Comparison of ENCODE assay signal across 33 cellular contexts in genomic region chr12:24463392-24463791, GRCh38.
"Had no signal": no experiment of that assay in that cellular context is flagged by ENCODE, and none has a peak within 500 bp of the region (broad histone marks: within the 10 kb centered on the region; RNA-seq: fewer than 3 reads in every experiment).

No MANE protein-coding gene starts in this region.

- H3K4me1 ChIP-seq: adrenal gland, body of pancreas, breast epithelium had no signal

- H3K27ac ChIP-seq: adrenal gland, body of pancreas, brain microvascular endothelial cell, breast epithelium, VCaP had no signal

- H3K9me3 Mint-ChIP-seq: activated B cell treated with CpG ODN at 0.5 μM for 24 hours; activated CD4-positive, alpha-beta memory T cell treated with anti-CD3 and anti-CD28 coated beads for 36 hours; activated CD4-positive, alpha-beta T cell treated with anti-CD3 and anti-CD28 coated beads, Interleukin-2, amount 10 ng/mL, durations not matched to agents 24 days and 14 days; activated CD8-positive, alpha-beta T cell treated with anti-CD3 and anti-CD28 coated beads for 36 hours; activated naive CD4-positive, alpha-beta T cell treated with anti-CD3 and anti-CD28 coated beads for 36 hours; activated naive CD8-positive, alpha-beta T cell treated with anti-CD3 and anti-CD28 coated beads for 36 hours; activated T-cell treated with anti-CD3 and anti-CD28 coated beads, Interleukin-2, amount 50 U/mL, for 4 hours; activated T-cell treated with anti-CD3 and anti-CD28 coated beads, Interleukin-2, amount 50 U/mL, for 72 hours; activated T-helper 1 cell treated with anti-CD3 and anti-CD28 coated beads, Interleukin-12 subunit alpha, Interleukin-12 subunit beta, Interleukin-2, Interleukin-4 antibody, amounts not matched to agents 30 ng/mL and 10 ng/mL and 1 ng/mL, durations not matched to agents 14 hours and 24 hours and 36 hours; activated T-helper 17 cell treated with anti-CD3 and anti-CD28 coated beads, Interleukin-2, amount 50 U/mL, for 72 hours; T-helper 2 cell treated with Interferon-gamma antibody and Interleukin-4, amounts not matched to agents 5 μg/mL and 100 μg/mL, for 36 hours had no signal

- H3K4me3 ChIP-seq: adrenal gland, body of pancreas, breast epithelium had no signal

- H3K27me3 ChIP-seq: adrenal gland, body of pancreas, brain microvascular endothelial cell, breast epithelium had no signal

- ATAC-seq: activated CD8-positive, alpha-beta T cell treated with anti-CD3 and anti-CD28 coated beads for 36 hours; activated naive CD4-positive, alpha-beta T cell treated with anti-CD3 and anti-CD28 coated beads, Interleukin-2, amount 50 U/mL, for 72 hours; activated T-cell treated with anti-CD3 and anti-CD28 coated beads, Interleukin-2, amount 50 U/mL, for 4 hours; activated T-cell treated with anti-CD3 and anti-CD28 coated beads, Interleukin-2, amount 50 U/mL, for 72 hours; activated T-helper 17 cell treated with anti-CD3 and anti-CD28 coated beads, Interleukin-2, amount 50 U/mL, for 72 hours; body of pancreas had no signal

- H3K4me1 Mint-ChIP-seq: activated CD4-positive, alpha-beta T cell treated with anti-CD3 and anti-CD28 coated beads, Interleukin-2, amount 10 ng/mL, durations not matched to agents 24 days and 14 days; activated naive CD8-positive, alpha-beta T cell treated with anti-CD3 and anti-CD28 coated beads for 36 hours; activated T-helper 17 cell treated with anti-CD3 and anti-CD28 coated beads, Interleukin-2, amount 50 U/mL, for 72 hours had no signal

- H3K4me3 Mint-ChIP-seq: activated B cell treated with CpG ODN at 0.5 μM for 24 hours; activated CD4-positive, alpha-beta memory T cell treated with anti-CD3 and anti-CD28 coated beads for 36 hours; activated CD4-positive, alpha-beta T cell treated with anti-CD3 and anti-CD28 coated beads, Interleukin-2, amount 10 ng/mL, durations not matched to agents 24 days and 14 days; activated CD8-positive, alpha-beta T cell treated with anti-CD3 and anti-CD28 coated beads for 36 hours; activated naive CD4-positive, alpha-beta T cell treated with anti-CD3 and anti-CD28 coated beads for 36 hours; activated naive CD8-positive, alpha-beta T cell treated with anti-CD3 and anti-CD28 coated beads for 36 hours; activated T-cell treated with anti-CD3 and anti-CD28 coated beads, Interleukin-2, amount 50 U/mL, for 4 hours; activated T-cell treated with anti-CD3 and anti-CD28 coated beads, Interleukin-2, amount 50 U/mL, for 72 hours; activated T-helper 1 cell treated with anti-CD3 and anti-CD28 coated beads, Interleukin-12 subunit alpha, Interleukin-12 subunit beta, Interleukin-2, Interleukin-4 antibody, amounts not matched to agents 30 ng/mL and 10 ng/mL and 1 ng/mL, durations not matched to agents 14 hours and 24 hours and 36 hours; activated T-helper 17 cell treated with anti-CD3 and anti-CD28 coated beads, Interleukin-2, amount 50 U/mL, for 72 hours; T-helper 2 cell treated with Interferon-gamma antibody and Interleukin-4, amounts not matched to agents 5 μg/mL and 100 μg/mL, for 36 hours had no signal

- H3K36me3 Mint-ChIP-seq: activated CD4-positive, alpha-beta memory T cell treated with anti-CD3 and anti-CD28 coated beads for 36 hours; activated naive CD4-positive, alpha-beta T cell treated with anti-CD3 and anti-CD28 coated beads, Interleukin-2, amount 50 U/mL, for 72 hours; activated naive CD8-positive, alpha-beta T cell treated with anti-CD3 and anti-CD28 coated beads for 36 hours had no signal

- H3K36me3 ChIP-seq: adrenal gland, brain microvascular endothelial cell, breast epithelium had no signal

- H3K27me3 Mint-ChIP-seq: activated B cell treated with CpG ODN at 0.5 μM for 24 hours; activated CD4-positive, alpha-beta memory T cell treated with anti-CD3 and anti-CD28 coated beads for 36 hours; activated CD4-positive, alpha-beta T cell treated with anti-CD3 and anti-CD28 coated beads, Interleukin-2, amount 10 ng/mL, durations not matched to agents 24 days and 14 days; activated naive CD8-positive, alpha-beta T cell treated with anti-CD3 and anti-CD28 coated beads for 36 hours had no signal

- H3K9me3 ChIP-seq: adrenal gland, body of pancreas, breast epithelium had no signal

- DNase-seq: activated B cell treated with CpG ODN at 0.5 μM for 24 hours; activated CD4-positive, alpha-beta memory T cell treated with anti-CD3 and anti-CD28 coated beads for 36 hours; activated CD4-positive, alpha-beta T cell treated with anti-CD3 and anti-CD28 coated beads for 4 hours; activated CD4-positive, alpha-beta T cell treated with anti-CD3 and anti-CD28 coated beads, Interleukin-2, amount 10 ng/mL, durations not matched to agents 24 days and 14 days; activated CD4-positive, alpha-beta T cell treated with anti-CD3 and anti-CD28 coated beads, Interleukin-2, amount 50 U/mL, for 1 hour; activated CD4-positive, alpha-beta T cell treated with anti-CD3 and anti-CD28 coated beads, Interleukin-2, amount 50 U/mL, for 4 hours; activated CD4-positive, CD25-positive, alpha-beta regulatory T cell treated with anti-CD3 and anti-CD28 coated beads, Interleukin-2, amount 50 U/mL, for 72 hours; activated CD8-positive, alpha-beta memory T cell treated with anti-CD3 and anti-CD28 coated beads, Interleukin-2, amount 50 U/mL, for 4 hours; activated CD8-positive, alpha-beta T cell treated with anti-CD3 and anti-CD28 coated beads for 36 hours; activated effector memory CD4-positive, alpha-beta T cell treated with anti-CD3 and anti-CD28 coated beads, Interleukin-2, amount 50 U/mL, for 16 hours; activated gamma-delta T cell treated with Interleukin-2 at 50 U/mL for 16 hours; activated naive CD4-positive, alpha-beta T cell; activated naive CD4-positive, alpha-beta T cell treated with anti-CD3 and anti-CD28 coated beads for 36 hours; activated naive CD4-positive, alpha-beta T cell treated with anti-CD3 and anti-CD28 coated beads, Interleukin-2, amount 50 U/mL, for 16 hours; activated naive CD8-positive, alpha-beta T cell treated with anti-CD3 and anti-CD28 coated beads for 36 hours; activated T-cell treated with anti-CD3 and anti-CD28 coated beads for 4 hours; activated T-cell treated with anti-CD3 and anti-CD28 coated beads, Interleukin-2, amount 50 U/mL, for 1 hour; activated T-cell treated with anti-CD3 and anti-CD28 coated beads, Interleukin-2, amount 50 U/mL, for 4 hours; activated T-cell treated with anti-CD3 and anti-CD28 coated beads, Interleukin-2, amount 50 U/mL, for 72 hours; adrenal gland; amniotic stem cell; aorta; body of pancreas; brain microvascular endothelial cell; central memory CD4-positive, alpha-beta T cell; T-helper 2 cell; T-helper 9 cell had no signal

- H3K27ac Mint-ChIP-seq: activated B cell treated with CpG ODN at 0.5 μM for 24 hours; activated CD4-positive, alpha-beta memory T cell treated with anti-CD3 and anti-CD28 coated beads for 36 hours; activated CD4-positive, alpha-beta T cell treated with anti-CD3 and anti-CD28 coated beads, Interleukin-2, amount 10 ng/mL, durations not matched to agents 24 days and 14 days; activated CD8-positive, alpha-beta T cell treated with anti-CD3 and anti-CD28 coated beads for 36 hours; activated naive CD4-positive, alpha-beta T cell treated with anti-CD3 and anti-CD28 coated beads for 36 hours; activated naive CD4-positive, alpha-beta T cell treated with anti-CD3 and anti-CD28 coated beads, Interleukin-2, amount 50 U/mL, for 72 hours; activated naive CD8-positive, alpha-beta T cell treated with anti-CD3 and anti-CD28 coated beads for 36 hours; activated T-cell treated with anti-CD3 and anti-CD28 coated beads, Interleukin-2, amount 50 U/mL, for 72 hours; activated T-helper 1 cell treated with anti-CD3 and anti-CD28 coated beads, Interleukin-12 subunit alpha, Interleukin-12 subunit beta, Interleukin-2, Interleukin-4 antibody, amounts not matched to agents 30 ng/mL and 10 ng/mL and 1 ng/mL, durations not matched to agents 14 hours and 24 hours and 36 hours; activated T-helper 17 cell treated with anti-CD3 and anti-CD28 coated beads, Interleukin-2, amount 50 U/mL, for 72 hours; T-helper 2 cell treated with Interferon-gamma antibody and Interleukin-4, amounts not matched to agents 5 μg/mL and 100 μg/mL, for 36 hours had no signal
